ENCODE assay signal across 8 cellular contexts in genomic region chr10:74825033-74825370, GRCh38. TPM values are rescaled to one million over a fixed set of nuclear protein-coding genes. Genes with fewer than 3 reads are reported as not detected.
A peak's percentile ranks its signal among the peaks of the same experiment; 100 is the strongest.
DNase-seq lines count a peak whose midpoint lies in the region; ATAC-seq, FAIRE-seq and TF ChIP-seq lines count a peak whose summit lies in the region.

No MANE protein-coding gene starts in this region.

- peak overlapping the region; percentile 81 to 99 (median 90) for H3K27ac Mint-ChIP-seq in naive thymus-derived CD4-positive, alpha-beta T cell

- H3K27ac ChIP-seq in endothelial cell of umbilical vein (ENCODE audit: insufficient read depth, low read depth, low read length), result no peak overlapping the region
- peak overlapping the region; percentile 67 for H3K27ac ChIP-seq in naive thymus-derived CD4-positive, alpha-beta T cell (ENCODE audit: low read depth, low read length)
- no peak overlapping the region for H3K27ac ChIP-seq in subcutaneous abdominal adipose tissue (ENCODE audit: low read depth, low read length)

- CTCF ChIA-PET in endothelial cell of umbilical vein (lab: Charles Lee), result interaction anchor here (1.1 to 2.0 kb wide), 2 partner anchors 40 to 86 kb away, joined by 3 to 6 read pairs; no protein-coding TSS in a partner anchor
- CTCF ChIA-PET in naive thymus-derived CD4-positive, alpha-beta T cell (lab: Charles Lee), result no interaction called here

- H3K9me1 ChIP-seq in endothelial cell of umbilical vein (replicated peaks; ENCODE audit: control insufficient read depth, extremely low read depth, insufficient read depth, low read length), result no peaks in the 10 kb centered on the region

- peak overlapping the region; percentile 99 for H2AFZ ChIP-seq in endothelial cell of umbilical vein (ENCODE audit: low read depth, low read length)

- FAIRE-seq in endothelial cell of umbilical vein (lab: Jason Lieb, UNC), result peak; percentile 26

- H4K20me1 ChIP-seq in endothelial cell of umbilical vein (replicated peaks; ENCODE audit: control insufficient read depth, extremely low read depth, insufficient read depth, low read length), result no peaks in the 10 kb centered on the region

- peak; percentile 2 for ATAC-seq in HG02840 (IDR thresholded peaks at IDR 0.05; ENCODE audit: low FRiP score, unreplicated experiment)
- no peak for ATAC-seq in naive thymus-derived CD4-positive, alpha-beta T cell

- H3K9me3 ChIP-seq in BE2C, result no peaks in the 10 kb centered on the region
- H3K9me3 ChIP-seq in endothelial cell of umbilical vein (replicated peaks; ENCODE audit: control insufficient read depth, insufficient read depth, low read length), result no peaks in the 10 kb centered on the region
- H3K9me3 ChIP-seq in naive thymus-derived CD4-positive, alpha-beta T cell (ENCODE audit: control insufficient read depth in 2 of 3, low read length in 3 of 3), result no peaks in the 10 kb centered on the region
- no peaks in the 10 kb centered on the region for H3K9me3 ChIP-seq in subcutaneous abdominal adipose tissue (ENCODE audit: control insufficient read depth in 5 of 5, low read length in 5 of 5)

- DNase-seq in BE2C (peak; percentile 44), endothelial cell of umbilical vein (ENCODE audit: low read depth, low spot score) (peak; percentile 32), DMS153 (lab: John Stamatoyannopoulos, UW) (no peak), inferior parietal cortex (ENCODE audit: extremely low spot score) (no peak)
- peak; percentile 17 to 28 for DNase-seq in activated CD4-positive, alpha-beta T cell treated with anti-CD3 and anti-CD28 coated beads, Interleukin-2, amount 50 U/mL, for 24 hours (ENCODE audit: low read depth in 1 of 2, low spot score in 1 of 2)
- DNase-seq in naive thymus-derived CD4-positive, alpha-beta T cell, result peak; percentile 32 to 70 (median 43)

- TF ChIP-seq CTCF in BE2C (IDR thresholded peaks at IDR 0.05; ENCODE audit: low read depth, low read length) (no peak), endothelial cell of umbilical vein (IDR thresholded peaks at IDR 0.05; ENCODE audit: extremely low read depth in 1 of 2, insufficient read depth in 1 of 2, low read depth in 1 of 2, low read length in 2 of 2) (no peak)

- H3K4me1 ChIP-seq in BE2C (peaks cover 23% of the 10 kb centered on the region), endothelial cell of umbilical vein (ENCODE audit: control insufficient read depth, extremely low read depth, insufficient read depth, low read length) (no peaks in the 10 kb centered on the region), subcutaneous abdominal adipose tissue (ENCODE audit: control insufficient read depth in 5 of 5, insufficient read depth in 5 of 5, low read length in 5 of 5) (peaks cover 2 to 27% (median 23%) of the 10 kb centered on the region in 5 donors)
- H3K4me1 ChIP-seq in naive thymus-derived CD4-positive, alpha-beta T cell (ENCODE audit: control insufficient read depth in 2 of 2, insufficient read depth in 2 of 2, low read length in 2 of 2), result peaks cover 22 to 46% of the 10 kb centered on the region in 2 donors

- peaks cover 2% of the 10 kb centered on the region for H3K79me2 ChIP-seq in endothelial cell of umbilical vein (ENCODE audit: control insufficient read depth, insufficient read depth, low read length)

- H3K4me3 Mint-ChIP-seq in naive thymus-derived CD4-positive, alpha-beta T cell, result peak overlapping the region; percentile 86 to 98 (median 90)

- H3K27me3 Mint-ChIP-seq in naive thymus-derived CD4-positive, alpha-beta T cell, result no peaks in the 10 kb centered on the region

- H3K4me1 Mint-ChIP-seq in naive thymus-derived CD4-positive, alpha-beta T cell, result peaks cover 38 to 61% (median 58%) of the 10 kb centered on the region in 7 donors

- peak overlapping the region; percentile 56 for H3K9ac ChIP-seq in endothelial cell of umbilical vein (replicated peaks; ENCODE audit: extremely low read depth, insufficient read depth, low read length)
- peak overlapping the region in 4 of 5 donors; percentile 42 to 84 (median 66) for H3K9ac ChIP-seq in subcutaneous abdominal adipose tissue (ENCODE audit: low read length in 5 of 5)

- dilution Hi-C loops in endothelial cell of umbilical vein (cut with MboI; ENCODE audit: extremely low pct_ligation_motif_present, low sequenced_read_pairs), result no loop called here

- H3K27me3 ChIP-seq in BE2C, result no peaks in the 10 kb centered on the region
- H3K27me3 ChIP-seq in endothelial cell of umbilical vein (ENCODE audit: control insufficient read depth in 2 of 2, insufficient read depth in 2 of 2, low read length in 2 of 2), result no peaks in the 10 kb centered on the region
- no peaks in the 10 kb centered on the region for H3K27me3 ChIP-seq in naive thymus-derived CD4-positive, alpha-beta T cell (ENCODE audit: control insufficient read depth in 2 of 2, insufficient read depth in 2 of 2, low read length in 2 of 2)
- no peaks in the 10 kb centered on the region for H3K27me3 ChIP-seq in subcutaneous abdominal adipose tissue (ENCODE audit: control insufficient read depth in 5 of 5, insufficient read depth in 4 of 5, low read length in 5 of 5)

- BruUV-seq in endothelial cell of umbilical vein (replicated peaks; lab: Mats Ljungman, UMichigan), result no TSS peak

- H3K4me3 ChIP-seq in BE2C (ENCODE audit: low read depth, low read length) (peak overlapping the region; percentile 82), endothelial cell of umbilical vein (replicated peaks in 1 of 3; ENCODE audit: insufficient read depth in 1 of 3, low read depth in 1 of 3, low read length in 3 of 3) (peak overlapping the region; percentile 34 to 71 (median 47)), subcutaneous abdominal adipose tissue (ENCODE audit: low read depth in 1 of 5, low read length in 5 of 5) (peak overlapping the region; percentile 7 to 93 (median 87))
- peak overlapping the region; percentile 72 for H3K4me3 ChIP-seq in naive thymus-derived CD4-positive, alpha-beta T cell (ENCODE audit: low read length)

- intact Hi-C loops in endothelial cell of umbilical vein (cut with micrococcal nuclease), result loop anchor here (1.0 to 5.0 kb wide), 3 partner anchors 287 to 402 kb away; partner anchors contain the start of gene SAMD8
- intact Hi-C loops in naive thymus-derived CD4-positive, alpha-beta T cell (cut with micrococcal nuclease), result loop anchor here (2.0 to 10.0 kb wide), 4 partner anchors 86 to 1330 kb away; partner anchors contain the start of gene PPP3CB (in 1 of the 2)

- H3K4me2 ChIP-seq in endothelial cell of umbilical vein (ENCODE audit: insufficient read depth, low read length), result peak overlapping the region; percentile 77

- H3K9me3 Mint-ChIP-seq in naive thymus-derived CD4-positive, alpha-beta T cell, result peaks cover 0 to 2% (median 0%) of the 10 kb centered on the region in 11 donors

- peaks cover 0 to 7% (median 0%) of the 10 kb centered on the region in 5 donors for H3K36me3 Mint-ChIP-seq in naive thymus-derived CD4-positive, alpha-beta T cell

- POLR2A ChIA-PET in endothelial cell of umbilical vein (lab: Charles Lee), result no interaction called here
- POLR2A ChIA-PET in naive thymus-derived CD4-positive, alpha-beta T cell (lab: Charles Lee), result interaction anchor here (0.6 to 1.5 kb wide), 6 partner anchors 12 to 385 kb away, joined by 3 to 4 read pairs (median 3); partner anchors contain the start of gene VDAC2

- TF ChIP-seq POLR2A in endothelial cell of umbilical vein (IDR thresholded peaks at IDR 0.05; ENCODE audit: low read depth, low read length), result no peak

- H3K36me3 ChIP-seq in BE2C (no peaks in the 10 kb centered on the region), endothelial cell of umbilical vein (ENCODE audit: control insufficient read depth in 2 of 2, extremely low read depth in 1 of 2, insufficient read depth in 2 of 2, low read length in 2 of 2) (no peaks in the 10 kb centered on the region), subcutaneous abdominal adipose tissue (ENCODE audit: control insufficient read depth in 5 of 5, insufficient read depth in 5 of 5, low read length in 5 of 5) (peaks cover 0 to 1% (median 0%) of the 10 kb centered on the region in 5 donors)
- H3K36me3 ChIP-seq in naive thymus-derived CD4-positive, alpha-beta T cell (ENCODE audit: control insufficient read depth in 2 of 3, insufficient read depth in 3 of 3, low read length in 3 of 3), result peaks cover 0 to 5% (median 0%) of the 10 kb centered on the region in 3 experiments

TF ChIP-seq in endothelial cell of umbilical vein, 7 proteins besides CTCF, POLR2A, EP300 and RAD21:
- TF ChIP-seq EZH2 (IDR thresholded peaks at IDR 0.05; ENCODE audit: borderline replicate concordance, low read depth, low read length, severe bottlenecking) (no peak), FOS (IDR thresholded peaks at IDR 0.05; ENCODE audit: borderline replicate concordance, insufficient read depth, low read length) (no peak), JUN (IDR thresholded peaks at IDR 0.05; ENCODE audit: borderline replicate concordance, insufficient read depth, insufficient read length, low read depth) (no peak), MAX (IDR thresholded peaks at IDR 0.05; ENCODE audit: insufficient read depth, insufficient read length) (no peak), GATA2 (IDR thresholded peaks at IDR 0.05; ENCODE audit: insufficient read depth, insufficient read length, low read depth, low read length) (no peak), MYC (IDR thresholded peaks at IDR 0.05; ENCODE audit: low read depth, low read length) (no peak), POLR2AphosphoS5 (IDR thresholded peaks at IDR 0.05; ENCODE audit: insufficient read depth, low read depth, low read length) (no peak)

RNA-seq across cellular contexts. Expression of gene KAT6B, which starts 1.4 kb away (rescaled TPM):
- 18.0 TPM for polyA plus RNA-seq in BE2C (2012; ENCODE audit: insufficient read depth, insufficient read length, low read depth)
- 15.0 and 17.0 TPM in 2 replicates for total RNA-seq in endothelial cell of umbilical vein
- polyA plus RNA-seq in endothelial cell of umbilical vein, result 3.2 and 4.5 TPM in 2 replicates
- polyA plus RNA-seq in endothelial cell of umbilical vein (2011; cell fraction: cytosol; rRNA removed), result 3.6 and 4.3 TPM in 2 replicates
- polyA plus RNA-seq in endothelial cell of umbilical vein (2011; cell fraction: nucleus; rRNA removed), result 13.8 and 14.4 TPM in 2 replicates
- 5.7 and 6.2 TPM in 2 replicates for polyA plus RNA-seq in endothelial cell of umbilical vein (2012)
- 22.7 and 24.5 TPM in 2 replicates for polyA minus RNA-seq in endothelial cell of umbilical vein
- 6.3 TPM for polyA minus RNA-seq in endothelial cell of umbilical vein (2011; cell fraction: cytosol; rRNA and poly(A)+ RNA removed)
- polyA minus RNA-seq in endothelial cell of umbilical vein (2011; cell fraction: nucleus; rRNA and poly(A)+ RNA removed), result 62.7 and 89.1 TPM in 2 replicates
- 10 to 100 TPM; 33.2 to 80.5 (median 68.5) TPM for total RNA-seq in naive thymus-derived CD4-positive, alpha-beta T cell
- 10 to 100 TPM; 33.7 to 35.0 TPM for polyA plus RNA-seq in naive thymus-derived CD4-positive, alpha-beta T cell

Comparison
In these comparisons a context has a peak if more than half of its experiments do, and no peak if none do; other contexts are left out.
1. DNase-seq: peak in BE2C (single experiment), activated CD4-positive, alpha-beta T cell treated with anti-CD3 and anti-CD28 coated beads, Interleukin-2, amount 50 U/mL, for 24 hours (2 of 2), endothelial cell of umbilical vein (single experiment) and naive thymus-derived CD4-positive, alpha-beta T cell (9 of 9); none in DMS153 (single experiment) and inferior parietal cortex (single experiment).
2. Peak in every context shown above with its lines, with median percentiles within 50 percentile points of each other: H3K4me3 ChIP-seq.